8 cellular contexts compared by ENCODE assay signal in genomic region chr2:74032909-74033261, GRCh38. TPM values are rescaled to one million over a fixed set of nuclear protein-coding genes. Genes with fewer than 3 reads are reported as not detected.
A peak's percentile ranks its signal among the peaks of the same experiment; 100 is the strongest.
DNase-seq lines count a peak whose midpoint lies in the region; ATAC-seq and TF ChIP-seq lines count a peak whose summit lies in the region.

No MANE protein-coding gene starts in this region.

- H3K9me3 Mint-ChIP-seq in glutamatergic neuron (ENCODE audit: unreplicated experiment): peaks cover 14% of the 10 kb centered on the region

- DNase-seq in glutamatergic neuron: no peak
- DNase-seq in NCI-H2171 (lab: John Stamatoyannopoulos, UW): no peak
- DNase-seq in LoVo (ENCODE audit: low spot score): no peak
- DNase-seq in adrenal gland: no peak
- DNase-seq in kidney glomerular epithelial cell (lab: John Stamatoyannopoulos, UW): no peak

- ATAC-seq in GM18499 (IDR thresholded peaks at IDR 0.05; ENCODE audit: insufficient read depth, unreplicated experiment) (peak; percentile 3), GM21515 (IDR thresholded peaks at IDR 0.05; ENCODE audit: unreplicated experiment) (peak; percentile 25), HG03520 (IDR thresholded peaks at IDR 0.05; ENCODE audit: unreplicated experiment) (peak; percentile 5)

- H3K4me1 ChIP-seq in adrenal gland (replicated peaks in 1 of 2): peaks cover 0 to 51% of the 10 kb centered on the region in 2 donors

- peak overlapping the region; percentile 85 for H3K4me3 Mint-ChIP-seq in glutamatergic neuron (ENCODE audit: unreplicated experiment)

- no peak overlapping the region for H3K4me3 ChIP-seq in adrenal gland

- TF ChIP-seq CTCF in glutamatergic neuron (IDR thresholded peaks at IDR 0.05; ENCODE audit: partially characterized antibody, unreplicated experiment): no peak
- TF ChIP-seq CTCF in adrenal gland (IDR thresholded peaks at IDR 0.05): no peak

- intact Hi-C loops in adrenal gland (cut with DNase I): no loop called here

- no peaks in the 10 kb centered on the region for H3K36me3 Mint-ChIP-seq in glutamatergic neuron (ENCODE audit: unreplicated experiment)

- no peaks in the 10 kb centered on the region for H3K9me3 ChIP-seq in adrenal gland (replicated peaks in 1 of 3)

- no peaks in the 10 kb centered on the region for H3K27me3 ChIP-seq in adrenal gland

- no peak for TF ChIP-seq POLR2A in adrenal gland (IDR thresholded peaks at IDR 0.05)

- H3K27me3 Mint-ChIP-seq in glutamatergic neuron (ENCODE audit: unreplicated experiment): peaks cover 9% of the 10 kb centered on the region

- peaks cover 68% of the 10 kb centered on the region for H3K4me1 Mint-ChIP-seq in glutamatergic neuron (ENCODE audit: low read depth, unreplicated experiment)

- H3K36me3 ChIP-seq in adrenal gland (replicated peaks in 1 of 2): no peaks in the 10 kb centered on the region

- H3K27ac Mint-ChIP-seq in glutamatergic neuron (ENCODE audit: unreplicated experiment): peak overlapping the region; percentile 96

- H3K27ac ChIP-seq in adrenal gland: no peak overlapping the region

- WGBS in adrenal gland, 4 donors: 71 to 81% (median 74%) methylated on average over 6 of the region's 6 CpGs

RNA-seq across cellular contexts. Expression of gene TET3, which starts 48.2 kb away (rescaled TPM):
- total RNA-seq in glutamatergic neuron (ENCODE audit: unreplicated experiment) (92.4 TPM), adrenal gland (1 to 10 TPM; 1.6 to 8.6 (median 6.4) TPM)
- 1 to 10 TPM; 1.3 to 5.7 (median 1.3) TPM for polyA plus RNA-seq in adrenal gland
